27 cellular contexts compared by ENCODE assay signal in genomic region chr13:80070024-80070703, GRCh38.
DNase-seq lines count a peak whose midpoint lies in the region; ATAC-seq and TF ChIP-seq lines count a peak whose summit lies in the region.
"Had no signal": no experiment of that assay in that cellular context is flagged by ENCODE, and none has a peak within 500 bp of the region (broad histone marks: within the 10 kb centered on the region; RNA-seq: fewer than 3 reads in every experiment).

No MANE protein-coding gene starts in this region.

- peaks cover 0 to 13% (median 0%) of the 10 kb centered on the region in 8 donors for H3K9me3 Mint-ChIP-seq in CD4-positive, alpha-beta memory T cell
- H3K9me3 Mint-ChIP-seq: natural killer cell had no signal

- H3K4me1 ChIP-seq in colonic mucosa (no peaks in the 10 kb centered on the region), mucosa of rectum (ENCODE audit: control insufficient read depth in 2 of 2, insufficient read depth in 2 of 2, low read length in 2 of 2) (peaks cover 6 to 9% of the 10 kb centered on the region in 2 donors)
- no peaks in the 10 kb centered on the region for H3K4me1 ChIP-seq in CD4-positive, alpha-beta memory T cell (ENCODE audit: insufficient read depth, low read length)
- H3K4me1 ChIP-seq: parathyroid adenoma, sigmoid colon had no signal

- H3K27me3 ChIP-seq in colonic mucosa (no peaks in the 10 kb centered on the region), mucosa of rectum (ENCODE audit: control insufficient read depth in 2 of 2, insufficient read depth in 2 of 2, low read length in 2 of 2) (no peaks in the 10 kb centered on the region)
- H3K27me3 ChIP-seq in CD4-positive, alpha-beta memory T cell (ENCODE audit: insufficient read depth, low read length), result no peaks in the 10 kb centered on the region
- H3K27me3 ChIP-seq: sigmoid colon had no signal

- no peak overlapping the region for H3K27ac Mint-ChIP-seq in CD4-positive, alpha-beta memory T cell
- H3K27ac Mint-ChIP-seq: activated naive CD4-positive, alpha-beta T cell treated with anti-CD3 and anti-CD28 coated beads, Interleukin-2, amount 50 U/mL, for 24 hours; natural killer cell; stimulated activated memory B cell treated with anti-CD40 and anti-IgM and Interleukin-4, amounts not matched to agents 10 μg/mL and 1 μg/mL and 100 μg/mL, for 72 hours had no signal

- H3K9me3 ChIP-seq in colonic mucosa, result no peaks in the 10 kb centered on the region
- H3K9me3 ChIP-seq in mucosa of rectum (ENCODE audit: control insufficient read depth in 2 of 2, low read length in 2 of 2), result no peaks in the 10 kb centered on the region
- H3K9me3 ChIP-seq in CD4-positive, alpha-beta memory T cell (ENCODE audit: control insufficient read depth in 1 of 2, low read length in 2 of 2), result no peaks in the 10 kb centered on the region
- H3K9me3 ChIP-seq: HAP-1, sigmoid colon, thoracic aorta had no signal

- H3K36me3 Mint-ChIP-seq in CD4-positive, alpha-beta memory T cell, result no peaks in the 10 kb centered on the region
- H3K36me3 Mint-ChIP-seq: activated naive CD4-positive, alpha-beta T cell treated with anti-CD3 and anti-CD28 coated beads, Interleukin-2, amount 50 U/mL, for 24 hours; CD14-positive monocyte; natural killer cell had no signal

- no peak overlapping the region for H3K4me3 Mint-ChIP-seq in CD4-positive, alpha-beta memory T cell
- H3K4me3 Mint-ChIP-seq: activated naive CD4-positive, alpha-beta T cell treated with anti-CD3 and anti-CD28 coated beads, Interleukin-2, amount 50 U/mL, for 24 hours; CD14-positive monocyte; central memory CD8-positive, alpha-beta T cell; natural killer cell; stimulated activated memory B cell treated with anti-CD40 and anti-IgM and Interleukin-4, amounts not matched to agents 10 μg/mL and 1 μg/mL and 100 μg/mL, for 72 hours had no signal

- H3K27ac ChIP-seq in colonic mucosa, result peak overlapping the region; percentile 61
- H3K27ac ChIP-seq in mucosa of rectum (ENCODE audit: low read depth in 2 of 2, low read length in 2 of 2), result peak overlapping the region; percentile 31 to 45
- H3K27ac ChIP-seq in CD4-positive, alpha-beta memory T cell (ENCODE audit: low read depth, low read length), result no peak overlapping the region
- H3K27ac ChIP-seq: HL-60, parathyroid adenoma, sigmoid colon, thoracic aorta had no signal

- POLR2A ChIA-PET in CD4-positive, alpha-beta memory T cell (lab: Charles Lee; ENCODE audit: partially characterized antibody), result no interaction called here

- H3K27me3 Mint-ChIP-seq in CD4-positive, alpha-beta memory T cell, result no peaks in the 10 kb centered on the region
- H3K27me3 Mint-ChIP-seq: activated naive CD4-positive, alpha-beta T cell treated with anti-CD3 and anti-CD28 coated beads, Interleukin-2, amount 50 U/mL, for 24 hours; central memory CD8-positive, alpha-beta T cell; stimulated activated memory B cell treated with anti-CD40 and anti-IgM and Interleukin-4, amounts not matched to agents 10 μg/mL and 1 μg/mL and 100 μg/mL, for 72 hours had no signal

- no peak for TF ChIP-seq POLR2A in lower leg skin (IDR thresholded peaks at IDR 0.05)

- peak; percentile 11 for DNase-seq in DMS53 treated with DMSO at 0.1 percent for 48 hours (lab: John Stamatoyannopoulos, UW; ENCODE audit: unreplicated experiment)
- DNase-seq in NCI-H2029 treated with DMSO at 0.1 percent for 48 hours (lab: John Stamatoyannopoulos, UW), result peak; percentile 77
- DNase-seq in colonic mucosa, result peak; percentile 40
- no peak for DNase-seq in lower leg skin (ENCODE audit: low spot score in 2 of 2)
- no peak for DNase-seq in CD4-positive, alpha-beta memory T cell
- no peak for DNase-seq in left ventricle myocardium superior
- no peak for DNase-seq in NCI-H82 (lab: John Stamatoyannopoulos, UW)
- DNase-seq: activated CD4-positive, alpha-beta T cell treated with anti-CD3 and anti-CD28 coated beads for 4 hours; aorta; foreskin fibroblast; hippocampal formation; kidney; mesenchymal stem cell; natural killer cell; NCI-H1694 treated with DMSO at 0.1 percent for 48 hours; NCI-H524; sigmoid colon had no signal

- H3K9ac ChIP-seq in colonic mucosa (ENCODE audit: low read depth in 2 of 2, low read length in 2 of 2) (no peak overlapping the region), mucosa of rectum (ENCODE audit: low read depth in 1 of 2, low read length in 2 of 2) (peak overlapping the region in 1 of 2 donors; percentile 31)
- H3K9ac ChIP-seq: parathyroid adenoma had no signal

- CTCF ChIA-PET in CD4-positive, alpha-beta memory T cell (lab: Charles Lee; ENCODE audit: partially characterized antibody), result no interaction called here

- H3K4me3 ChIP-seq in colonic mucosa (no peak overlapping the region), mucosa of rectum (ENCODE audit: low read length in 2 of 2) (peak overlapping the region in 1 of 2 donors; percentile 46), lower leg skin (ENCODE audit: low read depth, poor library complexity, severe bottlenecking) (no peak overlapping the region)
- H3K4me3 ChIP-seq in CD4-positive, alpha-beta memory T cell (ENCODE audit: low read length in 2 of 2), result no peak overlapping the region
- H3K4me3 ChIP-seq: GM12878, HAP-1, sigmoid colon, thoracic aorta had no signal

- WGBS in lower leg skin, 2 donors, result 67 to 69% methylated on average over 11 of the region's 11 CpGs

- no peak for TF ChIP-seq CTCF in colonic mucosa (IDR thresholded peaks at IDR 0.05)
- TF ChIP-seq CTCF in lower leg skin (IDR thresholded peaks at IDR 0.05), result no peak

- intact Hi-C loops in colonic mucosa (cut with DNase I), result no loop called here
- intact Hi-C loops in lower leg skin (cut with DNase I; ENCODE audit: low total_unique reads), result no loop called here
- intact Hi-C loops in CD4-positive, alpha-beta memory T cell (cut with micrococcal nuclease), result no loop called here
- intact Hi-C loops in left ventricle myocardium superior (cut with micrococcal nuclease), result no loop called here

- ATAC-seq in left ventricle myocardium superior, result no peak
- ATAC-seq: GM12878; natural killer cell; stimulated activated memory B cell treated with anti-CD40 and anti-IgM and Interleukin-4, amounts not matched to agents 10 μg/mL and 1 μg/mL and 100 μg/mL, for 72 hours had no signal

- H3K36me3 ChIP-seq in colonic mucosa (no peaks in the 10 kb centered on the region), mucosa of rectum (ENCODE audit: control insufficient read depth in 2 of 2, insufficient read depth in 2 of 2, low read length in 2 of 2) (no peaks in the 10 kb centered on the region)
- H3K36me3 ChIP-seq in CD4-positive, alpha-beta memory T cell (ENCODE audit: insufficient read depth, low read length), result no peaks in the 10 kb centered on the region
- H3K36me3 ChIP-seq: HAP-1, sigmoid colon, thoracic aorta had no signal

- H3K4me1 Mint-ChIP-seq in CD4-positive, alpha-beta memory T cell, result no peaks in the 10 kb centered on the region
- H3K4me1 Mint-ChIP-seq: activated naive CD4-positive, alpha-beta T cell treated with anti-CD3 and anti-CD28 coated beads, Interleukin-2, amount 50 U/mL, for 24 hours; central memory CD8-positive, alpha-beta T cell; stimulated activated memory B cell treated with anti-CD40 and anti-IgM and Interleukin-4, amounts not matched to agents 10 μg/mL and 1 μg/mL and 100 μg/mL, for 72 hours had no signal

Comparison
In these comparisons a context has a peak if more than half of its experiments do, and no peak if none do; other contexts are left out.
1. DNase-seq: peak in DMS53 treated with DMSO at 0.1 percent for 48 hours (single experiment), NCI-H2029 treated with DMSO at 0.1 percent for 48 hours (single experiment) and colonic mucosa (single experiment); none in lower leg skin (0 of 2), CD4-positive, alpha-beta memory T cell (0 of 5), left ventricle myocardium superior (single experiment) and NCI-H82 (single experiment).